Comparison of ENCODE assay signal across 8 cellular contexts in the genomic region with DNA sequence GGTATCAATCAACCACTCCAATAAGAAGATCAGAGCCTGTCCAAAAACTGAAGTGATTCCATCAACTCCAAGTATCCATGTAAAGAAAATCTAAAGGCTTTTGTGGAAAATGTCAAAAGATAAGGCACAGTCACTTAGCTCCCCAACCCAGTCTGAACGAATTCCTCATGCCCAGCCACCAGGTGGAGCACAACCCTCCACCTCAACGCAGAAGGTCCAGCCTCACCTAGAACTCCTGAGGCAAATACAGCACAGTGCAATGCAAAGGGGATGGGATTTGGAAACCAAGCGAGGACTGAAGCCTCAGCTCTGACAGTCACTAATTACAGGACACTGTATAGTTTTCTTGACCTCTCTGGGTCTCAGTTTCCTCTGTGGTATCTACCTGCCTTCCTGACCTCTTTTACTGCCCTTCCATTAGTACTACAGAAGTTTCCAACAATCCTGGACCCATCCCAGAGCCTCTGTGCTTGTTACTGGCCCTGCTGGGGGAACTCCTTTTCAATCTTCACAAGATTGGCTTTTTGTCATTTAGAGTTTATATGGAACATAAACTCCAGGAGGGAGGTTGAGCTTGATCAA. TPM values are rescaled to one million over a fixed set of nuclear protein-coding genes. Genes with fewer than 3 reads are reported as not detected.
DNase-seq lines count a peak whose midpoint lies in the region; ATAC-seq, FAIRE-seq and TF ChIP-seq lines count a peak whose summit lies in the region.

No MANE protein-coding gene starts in this region.

- ATAC-seq in heart left ventricle, result no peak
- ATAC-seq in Right ventricle myocardium inferior, result no peak
- no peak for ATAC-seq in GM21367 (IDR thresholded peaks at IDR 0.05; ENCODE audit: unreplicated experiment)

- no peak for FAIRE-seq in frontal cortex (lab: Jason Lieb, UNC)

- no peak overlapping the region for H3K27ac ChIP-seq in heart left ventricle

- WGBS in heart left ventricle, 4 donors, result 39 to 50% (median 43%) methylated on average over 3 of the region's 3 CpGs

- H3K4me3 ChIP-seq in heart left ventricle, result peak overlapping the region in 1 of 12 donors; percentile 69
- H3K4me3 ChIP-seq in fibroblast of the aortic adventitia (ENCODE audit: low read depth, low read length), result no peak overlapping the region

- no peaks in the 10 kb centered on the region for H3K27me3 ChIP-seq in heart left ventricle

- TF ChIP-seq CTCF in heart left ventricle (IDR thresholded peaks at IDR 0.05), result peak in 11 of 12 donors; percentile 9 to 56 (median 35)
- peak; percentile 59 for TF ChIP-seq CTCF in fibroblast of the aortic adventitia (IDR thresholded peaks at IDR 0.05; ENCODE audit: insufficient read depth, low read length)

- H3K4me1 ChIP-seq in heart left ventricle, result peaks cover 0 to 36% (median 21%) of the 10 kb centered on the region in 12 donors

- no peaks in the 10 kb centered on the region for H3K9me3 ChIP-seq in heart left ventricle

- TF ChIP-seq POLR2A in heart left ventricle (IDR thresholded peaks at IDR 0.05), result no peak

- peaks cover 0 to 55% (median 43%) of the 10 kb centered on the region in 9 donors for H3K36me3 ChIP-seq in heart left ventricle

- intact Hi-C loops in heart left ventricle (cut with DNase I), result loop anchor here in 4 of 10 donors (10.0 kb wide), 1 partner anchor 109 kb away; no protein-coding TSS in a partner anchor
- intact Hi-C loops in Right ventricle myocardium inferior (cut with DNase I), result no loop called here

- DNase-seq in heart left ventricle (no peak), Right ventricle myocardium inferior (ENCODE audit: missing footprints) (no peak), NCI-H510A treated with DMSO at 0.1 percent for 48 hours (lab: John Stamatoyannopoulos, UW) (peak; percentile 64), fibroblast of the aortic adventitia (ENCODE audit: low read depth) (peak; percentile 34), frontal cortex (ENCODE audit: low spot score in 2 of 2) (no peak)
- peak; percentile 42 for DNase-seq in activated CD8-positive, alpha-beta memory T cell treated with anti-CD3 and anti-CD28 coated beads, Interleukin-2, amount 50 U/mL, for 4 hours
- peak; percentile 14 to 18 for DNase-seq in stimulated activated CD4-positive, alpha-beta T cell treated with anti-CD3 and anti-CD28 coated beads, Interleukin-1b, Interleukin-23, amount 100 ng/mL, for 1 hour (ENCODE audit: low read depth in 2 of 2)

RNA-seq across cellular contexts. Expression of gene NCBP3, which starts 2.0 kb away (rescaled TPM):
- total RNA-seq in heart left ventricle (10 to 100 TPM; 10.6 to 26.4 (median 21.6) TPM), Right ventricle myocardium inferior (15.3 TPM), fibroblast of the aortic adventitia (ENCODE audit: low replicate concordance) (17.1 and 22.9 TPM in 2 replicates), frontal cortex (20.8 TPM)
- polyA plus RNA-seq in heart left ventricle, result 10 to 100 TPM; 10.4 to 20.2 TPM

RNA-seq across cellular contexts. Expression of gene ITGAE, which starts 43.0 kb away (rescaled TPM):
- total RNA-seq in heart left ventricle, result 10 to 100 TPM in 8 of 9 donors, 1 to 10 TPM in 1; 7.1 to 17.1 (median 15.3) TPM
- polyA plus RNA-seq in heart left ventricle, result 10 to 100 TPM; 15.3 to 32.9 TPM
- 17.6 TPM for total RNA-seq in Right ventricle myocardium inferior
- 19.7 and 37.4 TPM in 2 replicates for total RNA-seq in fibroblast of the aortic adventitia (ENCODE audit: low replicate concordance)
- 11.0 TPM for total RNA-seq in frontal cortex

RNA-seq across cellular contexts. Expression of gene CAMKK1, which starts 48.8 kb away (rescaled TPM):
- total RNA-seq in heart left ventricle (1 to 10 TPM; 2.0 to 6.8 (median 4.3) TPM), Right ventricle myocardium inferior (3.8 TPM), fibroblast of the aortic adventitia (ENCODE audit: low replicate concordance) (8.3 and 17.7 TPM in 2 replicates), frontal cortex (9.0 TPM)
- polyA plus RNA-seq in heart left ventricle, result 1 to 10 TPM; 2.0 to 4.2 TPM

Comparison
In these comparisons a context has a peak if more than half of its experiments do, and no peak if none do; other contexts are left out.
1. DNase-seq: peak in NCI-H510A treated with DMSO at 0.1 percent for 48 hours (single experiment), activated CD8-positive, alpha-beta memory T cell treated with anti-CD3 and anti-CD28 coated beads, Interleukin-2, amount 50 U/mL, for 4 hours (single experiment), fibroblast of the aortic adventitia (single experiment) and stimulated activated CD4-positive, alpha-beta T cell treated with anti-CD3 and anti-CD28 coated beads, Interleukin-1b, Interleukin-23, amount 100 ng/mL, for 1 hour (2 of 2); none in heart left ventricle (0 of 5), Right ventricle myocardium inferior (single experiment) and frontal cortex (0 of 2).